ENCODE assay signal across 15 cellular contexts in genomic region chr1:14971201-14971600, GRCh38.
DNase-seq lines count a peak whose midpoint lies in the region; ATAC-seq and TF ChIP-seq lines count a peak whose summit lies in the region.
"Had no signal": no experiment of that assay in that cellular context is flagged by ENCODE, and none has a peak within 500 bp of the region (broad histone marks: within the 10 kb centered on the region; RNA-seq: fewer than 3 reads in every experiment).

No MANE protein-coding gene starts in this region.

- no peaks in the 10 kb centered on the region for H3K36me3 Mint-ChIP-seq in activated naive CD8-positive, alpha-beta T cell treated with anti-CD3 and anti-CD28 coated beads, Interleukin-2, amount 10 ng/mL, durations not matched to agents 7 days and 5 days
- H3K36me3 Mint-ChIP-seq in activated naive CD8-positive, alpha-beta T cell treated with anti-CD3 and anti-CD28 coated beads for 36 hours, result no peaks in the 10 kb centered on the region
- peaks cover 37% of the 10 kb centered on the region for H3K36me3 Mint-ChIP-seq in nephron (ENCODE audit: low read depth)

- peaks cover 10% of the 10 kb centered on the region for H3K27me3 Mint-ChIP-seq in activated naive CD8-positive, alpha-beta T cell treated with anti-CD3 and anti-CD28 coated beads, Interleukin-2, amount 10 ng/mL, durations not matched to agents 7 days and 5 days
- peaks cover 3% of the 10 kb centered on the region for H3K27me3 Mint-ChIP-seq in activated naive CD8-positive, alpha-beta T cell treated with anti-CD3 and anti-CD28 coated beads for 36 hours
- H3K27me3 Mint-ChIP-seq in nephron (ENCODE audit: low read depth), result no peaks in the 10 kb centered on the region

- H3K4me1 ChIP-seq in esophagus muscularis mucosa (peaks cover 14 to 54% (median 45%) of the 10 kb centered on the region in 4 donors), aorta (ENCODE audit: control insufficient read depth in 1 of 2, insufficient read depth in 2 of 2, low read length in 2 of 2) (peaks cover 4 to 7% of the 10 kb centered on the region in 2 donors), upper lobe of right lung (peaks cover 26% of the 10 kb centered on the region)

- POLR2A ChIA-PET in activated naive CD8-positive, alpha-beta T cell treated with anti-CD3 and anti-CD28 coated beads, Interleukin-2, amount 10 ng/mL, durations not matched to agents 7 days and 5 days (lab: Charles Lee), result no interaction called here

- ATAC-seq in activated naive CD8-positive, alpha-beta T cell treated with anti-CD3 and anti-CD28 coated beads, Interleukin-2, amount 10 ng/mL, durations not matched to agents 7 days and 5 days (ENCODE audit: low read depth), result no peak
- no peak for ATAC-seq in aorta (ENCODE audit: low FRiP score)
- ATAC-seq in GM18519 (IDR thresholded peaks at IDR 0.05; ENCODE audit: low FRiP score, unreplicated experiment), result no peak
- ATAC-seq in upper lobe of right lung, result no peak
- ATAC-seq: mucosa of descending colon had no signal

- H3K27ac ChIP-seq in esophagus muscularis mucosa (replicated peaks in 1 of 4), result peak overlapping the region in 2 of 4 donors; percentile 5 to 31
- peak overlapping the region; percentile 62 to 71 for H3K27ac ChIP-seq in aorta (ENCODE audit: low read depth in 1 of 2, low read length in 2 of 2)
- no peak overlapping the region for H3K27ac ChIP-seq in upper lobe of right lung

- H3K27me3 ChIP-seq in esophagus muscularis mucosa, result no peaks in the 10 kb centered on the region
- H3K27me3 ChIP-seq in aorta (ENCODE audit: control insufficient read depth in 1 of 2, insufficient read depth in 2 of 2, low read length in 1 of 2), result no peaks in the 10 kb centered on the region
- H3K27me3 ChIP-seq in upper lobe of right lung, result no peaks in the 10 kb centered on the region

- no peak overlapping the region for H3K27ac Mint-ChIP-seq in activated naive CD8-positive, alpha-beta T cell treated with anti-CD3 and anti-CD28 coated beads, Interleukin-2, amount 10 ng/mL, durations not matched to agents 7 days and 5 days
- H3K27ac Mint-ChIP-seq in activated naive CD8-positive, alpha-beta T cell treated with anti-CD3 and anti-CD28 coated beads for 36 hours, result no peak overlapping the region
- H3K27ac Mint-ChIP-seq in nephron, result peak overlapping the region; percentile 84 to 93 (median 88)
- H3K27ac Mint-ChIP-seq: activated T-helper 1 cell treated with anti-CD3 and anti-CD28 coated beads, Interleukin-12 subunit alpha, Interleukin-12 subunit beta, Interleukin-2, Interleukin-4 antibody, amounts not matched to agents 30 ng/mL and 10 ng/mL and 1 ng/mL, durations not matched to agents 14 hours and 24 hours and 36 hours had no signal

- peak overlapping the region; percentile 9 to 29 (median 18) for H3K4me3 ChIP-seq in esophagus muscularis mucosa
- no peak overlapping the region for H3K4me3 ChIP-seq in aorta (ENCODE audit: low read length in 2 of 2)
- no peak overlapping the region for H3K4me3 ChIP-seq in upper lobe of right lung
- H3K4me3 ChIP-seq: mucosa of descending colon had no signal

- H3K4me1 Mint-ChIP-seq in activated naive CD8-positive, alpha-beta T cell treated with anti-CD3 and anti-CD28 coated beads, Interleukin-2, amount 10 ng/mL, durations not matched to agents 7 days and 5 days, result peaks cover 18% of the 10 kb centered on the region
- H3K4me1 Mint-ChIP-seq in activated naive CD8-positive, alpha-beta T cell treated with anti-CD3 and anti-CD28 coated beads for 36 hours, result peaks cover 12% of the 10 kb centered on the region
- peaks cover 38% of the 10 kb centered on the region for H3K4me1 Mint-ChIP-seq in nephron

- WGBS in esophagus muscularis mucosa, result 83% methylated on average over 12 of the region's 12 CpGs
- 77 to 78% methylated on average over 12 of the region's 12 CpGs for WGBS in aorta, 2 donors

- DNase-seq in activated naive CD8-positive, alpha-beta T cell treated with anti-CD3 and anti-CD28 coated beads, Interleukin-2, amount 10 ng/mL, durations not matched to agents 7 days and 5 days, result no peak
- DNase-seq in activated naive CD8-positive, alpha-beta T cell treated with anti-CD3 and anti-CD28 coated beads for 36 hours, result no peak
- no peak for DNase-seq in esophagus muscularis mucosa (ENCODE audit: extremely low spot score)
- no peak for DNase-seq in aorta
- DNase-seq in activated gamma-delta T cell treated with Interleukin-2 at 50 U/mL for 16 hours, result no peak
- DNase-seq in upper lobe of right lung, result no peak
- DNase-seq: mucosa of descending colon; NCI-H1417; NCI-H774; occipital lobe; stimulated activated CD4-positive, alpha-beta T cell treated with anti-CD3 and anti-CD28 coated beads, Interleukin-4, amount 100 ng/mL, for 24 hours; T-helper 2 cell had no signal

- peaks cover 0 to 2% (median 0%) of the 10 kb centered on the region in 4 donors for H3K36me3 ChIP-seq in esophagus muscularis mucosa
- no peaks in the 10 kb centered on the region for H3K36me3 ChIP-seq in aorta (ENCODE audit: control insufficient read depth in 1 of 2, insufficient read depth in 2 of 2, low read length in 1 of 2)
- H3K36me3 ChIP-seq in upper lobe of right lung, result no peaks in the 10 kb centered on the region

- peaks cover 2% of the 10 kb centered on the region for H3K9me3 Mint-ChIP-seq in activated naive CD8-positive, alpha-beta T cell treated with anti-CD3 and anti-CD28 coated beads, Interleukin-2, amount 10 ng/mL, durations not matched to agents 7 days and 5 days
- H3K9me3 Mint-ChIP-seq in activated naive CD8-positive, alpha-beta T cell treated with anti-CD3 and anti-CD28 coated beads for 36 hours, result peaks cover 6% of the 10 kb centered on the region
- H3K9me3 Mint-ChIP-seq in nephron, result peaks cover 3% of the 10 kb centered on the region

- TF ChIP-seq CTCF in esophagus muscularis mucosa (IDR thresholded peaks at IDR 0.05) (no peak), nephron (IDR thresholded peaks at IDR 0.05; ENCODE audit: unreplicated experiment in 3 of 3) (no peak), upper lobe of right lung (IDR thresholded peaks at IDR 0.05) (no peak)

- H3K9me3 ChIP-seq in esophagus muscularis mucosa (peaks cover 0 to 7% (median 3%) of the 10 kb centered on the region in 4 donors), aorta (ENCODE audit: control insufficient read depth, low read length) (no peaks in the 10 kb centered on the region), upper lobe of right lung (no peaks in the 10 kb centered on the region)

- TF ChIP-seq EP300 in esophagus muscularis mucosa (IDR thresholded peaks at IDR 0.05), result no peak

- intact Hi-C loops in esophagus muscularis mucosa (cut with DNase I), result no loop called here
- intact Hi-C loops in aorta (cut with DNase I), result no loop called here
- intact Hi-C loops in upper lobe of right lung (cut with DNase I), result no loop called here

- no peak for TF ChIP-seq POLR2A in esophagus muscularis mucosa (IDR thresholded peaks at IDR 0.05; ENCODE audit: low read depth)

- H3K4me3 Mint-ChIP-seq in activated naive CD8-positive, alpha-beta T cell treated with anti-CD3 and anti-CD28 coated beads, Interleukin-2, amount 10 ng/mL, durations not matched to agents 7 days and 5 days, result peak overlapping the region; percentile 54
- H3K4me3 Mint-ChIP-seq in activated naive CD8-positive, alpha-beta T cell treated with anti-CD3 and anti-CD28 coated beads for 36 hours, result no peak overlapping the region
- H3K4me3 Mint-ChIP-seq in nephron, result peak overlapping the region; percentile 58 to 77 (median 63)
- H3K4me3 Mint-ChIP-seq: activated T-helper 1 cell treated with anti-CD3 and anti-CD28 coated beads, Interleukin-12 subunit alpha, Interleukin-12 subunit beta, Interleukin-2, Interleukin-4 antibody, amounts not matched to agents 30 ng/mL and 10 ng/mL and 1 ng/mL, durations not matched to agents 14 hours and 24 hours and 36 hours had no signal

Comparison
In these comparisons a context has a peak if more than half of its experiments do, and no peak if none do; other contexts are left out.
1. H3K27ac Mint-ChIP-seq: peak in nephron (3 of 3); none in activated naive CD8-positive, alpha-beta T cell treated with anti-CD3 and anti-CD28 coated beads, Interleukin-2, amount 10 ng/mL, durations not matched to agents 7 days and 5 days (single experiment) and activated naive CD8-positive, alpha-beta T cell treated with anti-CD3 and anti-CD28 coated beads for 36 hours (single experiment).
2. H3K4me3 ChIP-seq: peak in esophagus muscularis mucosa (4 of 4); none in aorta (0 of 2) and upper lobe of right lung (single experiment).